ENCODE assay signal across 16 cellular contexts in genomic region chr17:21202512-21202911, GRCh38. TPM values are rescaled to one million over a fixed set of nuclear protein-coding genes. Genes with fewer than 3 reads are reported as not detected.
DNase-seq lines count a peak whose midpoint lies in the region; ATAC-seq and TF ChIP-seq lines count a peak whose summit lies in the region.
"Had no signal": no experiment of that assay in that cellular context is flagged by ENCODE, and none has a peak within 500 bp of the region (broad histone marks: within the 10 kb centered on the region; RNA-seq: fewer than 3 reads in every experiment).

No MANE protein-coding gene starts in this region.

- H2BK5ac ChIP-seq in mesendoderm (ENCODE audit: low read length): no peak overlapping the region

- DNase-seq in cardiac septum (ENCODE audit: low spot score): peak; percentile 69
- no peak for DNase-seq in Right ventricle myocardium inferior (ENCODE audit: missing footprints)
- no peak for DNase-seq in mesendoderm
- no peak for DNase-seq in psoas muscle
- DNase-seq in vagina (ENCODE audit: extremely low spot score in 2 of 2): no peak
- no peak for DNase-seq in substantia nigra (lab: John Stamatoyannopoulos, UW)
- no peak for DNase-seq in DMS 273 (lab: John Stamatoyannopoulos, UW; ENCODE audit: unreplicated experiment)
- DNase-seq in superior temporal gyrus (ENCODE audit: extremely low spot score): no peak
- DNase-seq: CD4-positive, alpha-beta memory T cell; DMS79 treated with DMSO at 0.1 percent for 48 hours; GF-D8; GOT3; IMR-90 had no signal

- H3K4me1 ChIP-seq in mesendoderm (ENCODE audit: control insufficient read depth, low read depth, low read length) (peaks cover 3% of the 10 kb centered on the region), psoas muscle (peaks cover 89% of the 10 kb centered on the region), vagina (peaks cover 69% of the 10 kb centered on the region)
- H3K4me1 ChIP-seq: A549 had no signal

- no peak overlapping the region for H3K4ac ChIP-seq in mesendoderm (ENCODE audit: low read depth, low read length)

- TF ChIP-seq CTCF in psoas muscle (IDR thresholded peaks at IDR 0.05): no peak
- TF ChIP-seq CTCF in vagina (IDR thresholded peaks at IDR 0.05): no peak

- H2BK120ac ChIP-seq in mesendoderm (ENCODE audit: low read depth, low read length): no peak overlapping the region

- H3K56ac ChIP-seq in mesendoderm (ENCODE audit: low read length): no peak overlapping the region

- no peak for ATAC-seq in Right ventricle myocardium inferior
- ATAC-seq in psoas muscle: peak in 1 of 4 donors; percentile 21

- WGBS in mesendoderm (ENCODE audit: extremely low coverage, insufficient coverage, low lambda C conversion rate): no CpG with 5 or more reads among the region's 12 CpGs
- 64 to 75% (median 66%) methylated on average over 11 to 12 of the region's 12 CpGs for WGBS in psoas muscle, 3 donors

- no peak overlapping the region for H2BK15ac ChIP-seq in mesendoderm (replicated peaks; ENCODE audit: low read depth)

- H3K36me3 ChIP-seq in mesendoderm (ENCODE audit: control insufficient read depth, insufficient read depth, low read length) (peaks cover 4% of the 10 kb centered on the region), psoas muscle (ENCODE audit: insufficient read depth in 1 of 2, low read depth in 1 of 2) (peaks cover 3 to 9% of the 10 kb centered on the region in 2 donors), vagina (peaks cover 0 to 18% of the 10 kb centered on the region in 2 donors)

- peaks cover 35% of the 10 kb centered on the region for H3K79me1 ChIP-seq in mesendoderm (ENCODE audit: low read length)

- H3K27ac ChIP-seq in mesendoderm (ENCODE audit: low read depth, low read length): no peak overlapping the region
- H3K27ac ChIP-seq in psoas muscle: peak overlapping the region; percentile 81
- H3K27ac ChIP-seq in vagina: peak overlapping the region; percentile 46
- H3K27ac ChIP-seq in substantia nigra (ENCODE audit: low read depth, low read length, poor library complexity, severe bottlenecking): no peak overlapping the region
- H3K27ac ChIP-seq: A549, BLaER1 had no signal

- H3K79me2 ChIP-seq in mesendoderm (ENCODE audit: control insufficient read depth, insufficient read depth, low read length): peaks cover 87% of the 10 kb centered on the region

- H2AK5ac ChIP-seq in mesendoderm (ENCODE audit: low read length): no peak overlapping the region

- no peak overlapping the region for H3K18ac ChIP-seq in mesendoderm (ENCODE audit: low read length)

- H4K8ac ChIP-seq in mesendoderm (ENCODE audit: low read depth, low read length): no peak overlapping the region

- intact Hi-C loops in cardiac septum (cut with DNase I): no loop called here
- intact Hi-C loops in Right ventricle myocardium inferior (cut with DNase I): no loop called here
- intact Hi-C loops in psoas muscle (cut with DNase I): no loop called here
- intact Hi-C loops in vagina (cut with DNase I): no loop called here

- TF ChIP-seq POLR2A in vagina (IDR thresholded peaks at IDR 0.05): no peak

- no peak overlapping the region for H3K9ac ChIP-seq in mesendoderm (ENCODE audit: low read length)
- H3K9ac ChIP-seq: BLaER1 had no signal

- peak overlapping the region; percentile 86 for H3K23ac ChIP-seq in mesendoderm (ENCODE audit: low read length)

- no peaks in the 10 kb centered on the region for H3K9me3 ChIP-seq in psoas muscle
- H3K9me3 ChIP-seq in vagina: no peaks in the 10 kb centered on the region
- H3K9me3 ChIP-seq: A549, BLaER1, HAP-1 had no signal

- H3K4me2 ChIP-seq in mesendoderm (ENCODE audit: low read length): no peak overlapping the region
- H3K4me2 ChIP-seq: A549, BLaER1 had no signal

- H3K27me3 ChIP-seq in mesendoderm (ENCODE audit: insufficient read depth, low read length, poor library complexity) (no peaks in the 10 kb centered on the region), psoas muscle (ENCODE audit: insufficient read depth in 3 of 3, low read length in 2 of 3) (no peaks in the 10 kb centered on the region), vagina (no peaks in the 10 kb centered on the region)
- H3K27me3 ChIP-seq: BLaER1 had no signal

- H4K5ac ChIP-seq in mesendoderm (ENCODE audit: low read length): no peak overlapping the region

- no peak overlapping the region for H3K4me3 ChIP-seq in mesendoderm (ENCODE audit: low read length)
- H3K4me3 ChIP-seq in psoas muscle: no peak overlapping the region
- no peak overlapping the region for H3K4me3 ChIP-seq in vagina
- H3K4me3 ChIP-seq: A549, BLaER1, HAP-1 had no signal

RNA-seq across cellular contexts. Expression of gene TMEM11, which starts 11.4 kb away (rescaled TPM):
- total RNA-seq in cardiac septum (32.0 TPM), Right ventricle myocardium inferior (35.3 TPM), psoas muscle (10 to 100 TPM; 52.9 to 78.4 (median 58.6) TPM), vagina (30.2 TPM)
- 46.0 TPM for polyA plus RNA-seq in mesendoderm (2013, experiment 1 of 2)
- polyA plus RNA-seq in mesendoderm (2013, experiment 2 of 2): 46.4 TPM
- polyA plus RNA-seq in psoas muscle: 100 to 1,000 TPM in 2 of 3 donors, 10 to 100 TPM in 1; 89.6 to 159 (median 109) TPM

RNA-seq across cellular contexts. Expression of gene NATD1, which starts 50.7 kb away (rescaled TPM):
- 14.4 TPM for total RNA-seq in cardiac septum
- 21.4 TPM for total RNA-seq in Right ventricle myocardium inferior
- 22.9 TPM for polyA plus RNA-seq in mesendoderm (2013, experiment 1 of 2)
- 23.5 TPM for polyA plus RNA-seq in mesendoderm (2013, experiment 2 of 2)
- 10 to 100 TPM; 21.6 to 48.0 (median 24.5) TPM for total RNA-seq in psoas muscle
- polyA plus RNA-seq in psoas muscle: 10 to 100 TPM in 2 of 3 donors, 1 to 10 TPM in 1; 4.7 to 15.1 (median 10.5) TPM
- 4.2 TPM for total RNA-seq in vagina

Comparison
In these comparisons a context has a peak if more than half of its experiments do, and no peak if none do; other contexts are left out.
1. H3K27ac ChIP-seq: peak in psoas muscle (single experiment) and vagina (single experiment); none in mesendoderm (single experiment) and substantia nigra (single experiment).